ENCODE assay signal across 26 cellular contexts in genomic region chr6:125038925-125039324, GRCh38.
"Had no signal": no experiment of that assay in that cellular context is flagged by ENCODE, and none has a peak within 500 bp of the region (broad histone marks: within the 10 kb centered on the region; RNA-seq: fewer than 3 reads in every experiment).

No MANE protein-coding gene starts in this region.

- FAIRE-seq: urothelium cell line had no signal

- H3K27ac ChIP-seq: stomach, suprapubic skin, testis, thoracic aorta, thyroid gland, tibial artery, tibial nerve, transverse colon, upper lobe of left lung, upper lobe of right lung, uterus, vagina had no signal

- H3K36me3 ChIP-seq: stomach, suprapubic skin, thoracic aorta, thyroid gland, tibial nerve, transverse colon, upper lobe of left lung, upper lobe of right lung, uterus, vagina had no signal

- H3K27me3 ChIP-seq: stomach, suprapubic skin, testis, thyroid gland, tibial artery, tibial nerve, transverse colon, upper lobe of left lung, upper lobe of right lung, uterus, vagina had no signal

- H3K4me3 ChIP-seq: stomach, suprapubic skin, testis, thoracic aorta, thyroid gland, tibial artery, tibial nerve, transverse colon, upper lobe of left lung, upper lobe of right lung, uterus, vagina had no signal

- DNase-seq: stimulated activated CD4-positive, alpha-beta T cell treated with anti-CD3 and anti-CD28 coated beads, Interleukin-2, amount 100 ng/mL, for 48 hours; stimulated activated CD4-positive, alpha-beta T cell treated with anti-CD3 and anti-CD28 coated beads, Interleukin-4, amount 100 ng/mL, for 1 hour; stimulated activated CD4-positive, alpha-beta T cell treated with anti-CD3 and anti-CD28 coated beads, Interleukin-4, amount 100 ng/mL, for 24 hours; stimulated activated CD4-positive, alpha-beta T cell treated with anti-CD3 and anti-CD28 coated beads, Interleukin-4, amount 100 ng/mL, for 4 hours; stimulated activated CD8-positive, alpha-beta memory T cell treated with anti-CD3 and anti-CD28 coated beads, Interleukin-4, amount 100 ng/mL, for 48 hours; stimulated activated naive B cell treated with anti-CD40 and anti-IgM and Interleukin-4, amounts not matched to agents 10 μg/mL and 1 μg/mL and 100 μg/mL, for 72 hours; stimulated activated naive CD4-positive, alpha-beta T cell; stimulated activated naive CD4-positive, alpha-beta T cell treated with Interleukin-2 at 50 U/mL for 16 hours; stimulated activated naive CD8-positive, alpha-beta T cell treated with anti-CD3 and anti-CD28 coated beads, Interleukin-15, amount 100 ng/mL, for 72 hours; stimulated activated naive CD8-positive, alpha-beta T cell treated with anti-CD3 and anti-CD28 coated beads, Interleukin-15, Interleukin-2, amounts not matched to agents 100 U/mL and 50 U/mL, for 24 hours; stomach; substantia nigra; testis; thyroid gland; tibial artery; transverse colon; upper lobe of left lung; upper lobe of right lung; uterus had no signal

- H3K9me3 ChIP-seq: stomach, suprapubic skin, testis, thoracic aorta, thyroid gland, tibial artery, transverse colon, upper lobe of left lung, upper lobe of right lung, uterus, vagina had no signal

- H3K4me1 ChIP-seq: testis, upper lobe of right lung, uterus, vagina had no signal

- ATAC-seq: stimulated activated effector memory CD8-positive, alpha-beta T cell treated with anti-CD3 and anti-CD28 coated beads, Interleukin-12 subunit alpha, Interleukin-12 subunit beta, amount 100 ng/mL, for 72 hours; stimulated activated memory B cell treated with anti-CD40 and anti-IgM and Interleukin-4, amounts not matched to agents 10 μg/mL and 1 μg/mL and 100 μg/mL, for 72 hours; stimulated activated naive B cell treated with anti-CD40 and anti-IgM and Interleukin-4, amounts not matched to agents 10 μg/mL and 1 μg/mL and 100 μg/mL, for 72 hours; stimulated activated naive CD8-positive, alpha-beta T cell treated with anti-CD3 and anti-CD28 coated beads, Interleukin-15, amount 100 ng/mL, for 72 hours; stimulated activated naive CD8-positive, alpha-beta T cell treated with anti-CD3 and anti-CD28 coated beads, Interleukin-15, Interleukin-2, amounts not matched to agents 100 U/mL and 50 U/mL, for 24 hours; upper lobe of right lung had no signal
